Comparison of ENCODE assay signal across 11 cellular contexts in genomic region chrX:8724176-8724757, GRCh38. TPM values are rescaled to one million over a fixed set of nuclear protein-coding genes. Genes with fewer than 3 reads are reported as not detected.
DNase-seq lines count a peak whose midpoint lies in the region; ATAC-seq and TF ChIP-seq lines count a peak whose summit lies in the region.
"Had no signal": no experiment of that assay in that cellular context is flagged by ENCODE, and none has a peak within 500 bp of the region (broad histone marks: within the 10 kb centered on the region; RNA-seq: fewer than 3 reads in every experiment).

No MANE protein-coding gene starts in this region.

- H4K20me1 ChIP-seq in PC-3 (ENCODE audit: low read length), result no peaks in the 10 kb centered on the region

- H3K9me3 ChIP-seq in PC-3 (ENCODE audit: low read length), result no peaks in the 10 kb centered on the region
- no peaks in the 10 kb centered on the region for H3K9me3 ChIP-seq in iPS-20b (ENCODE audit: insufficient read depth, low read depth, low read length)

- no peak overlapping the region for H3K4me2 ChIP-seq in PC-3 (ENCODE audit: low read length)

- no peaks in the 10 kb centered on the region for H3K9me2 ChIP-seq in PC-3 (replicated peaks; ENCODE audit: low read length)

- DNase-seq in CMK (ENCODE audit: low read depth), result peak; percentile 25
- no peak for DNase-seq in PC-3
- DNase-seq in GM10266 (ENCODE audit: extremely low spot score), result no peak
- DNase-seq in activated effector memory CD4-positive, alpha-beta T cell treated with anti-CD3 and anti-CD28 coated beads, Interleukin-2, amount 50 U/mL, for 16 hours, result no peak
- no peak for DNase-seq in islet precursor cell
- DNase-seq: DMS153, naive B cell, NCI-H1436 treated with DMSO at 0.1 percent for 48 hours had no signal

- H2AFZ ChIP-seq in PC-3 (ENCODE audit: low read length), result no peak overlapping the region

- H3K79me2 ChIP-seq in PC-3 (ENCODE audit: low read length), result no peaks in the 10 kb centered on the region

- no peaks in the 10 kb centered on the region for H3K36me3 ChIP-seq in PC-3 (ENCODE audit: low read depth, low read length)
- peaks cover 26% of the 10 kb centered on the region; the same call in 1 of the 2 replicates for H3K36me3 ChIP-seq in iPS-20b (ENCODE audit: insufficient read depth, low read depth, low read length)

- ATAC-seq in GM19463 (IDR thresholded peaks at IDR 0.05; ENCODE audit: unreplicated experiment), result peak; percentile 69
- no peak; the same call in 1 of the 2 replicates for ATAC-seq in PC-3
- ATAC-seq in GM21723 (IDR thresholded peaks at IDR 0.05; ENCODE audit: unreplicated experiment), result no peak

- peaks cover 8% of the 10 kb centered on the region for H3K4me1 ChIP-seq in PC-3 (ENCODE audit: insufficient read depth, low read length)
- H3K4me1 ChIP-seq in iPS-20b (ENCODE audit: insufficient read depth, low read length), result peaks cover 41% of the 10 kb centered on the region

- intact Hi-C loops in PC-3 (cut with micrococcal nuclease), result no loop called here

- H3K27me3 ChIP-seq in PC-3 (ENCODE audit: low read length), result no peaks in the 10 kb centered on the region
- peaks cover 18% of the 10 kb centered on the region; the same call in 1 of the 2 replicates for H3K27me3 ChIP-seq in iPS-20b (ENCODE audit: insufficient read depth, low read length)

- H3F3A ChIP-seq in PC-3 (ENCODE audit: low read length, unreplicated experiment), result no peaks in the 10 kb centered on the region

- POLR2A ChIA-PET in PC-3 (lab: Charles Lee; ENCODE audit: unreplicated experiment), result no interaction called here

- no peak overlapping the region for H3K27ac ChIP-seq in PC-3 (ENCODE audit: low read length)
- H3K27ac ChIP-seq in iPS-20b (ENCODE audit: low read length), result no peak overlapping the region

- no TSS peak for BruUV-seq in PC-3 (replicated peaks; lab: Mats Ljungman, UMichigan)

- H3K9ac ChIP-seq in PC-3 (ENCODE audit: low read length) (no peak overlapping the region), iPS-20b (ENCODE audit: low read depth, low read length) (peak overlapping the region; percentile 53; the same call in 1 of the 2 replicates)

- TF ChIP-seq CTCF in PC-3 (conservative IDR thresholded peaks at IDR 0.05; ENCODE audit: low read depth, low read length) (peak; percentile 47), GM10266 (IDR thresholded peaks at IDR 0.05; ENCODE audit: control insufficient read depth, insufficient read depth, low read depth, missing control alignments) (no peak)

- H3K4me3 ChIP-seq in PC-3 (ENCODE audit: low read length) (no peak overlapping the region), iPS-20b (ENCODE audit: low read length) (peak overlapping the region; percentile 37; the same call in 1 of the 2 replicates)

- CTCF ChIA-PET in PC-3 (lab: Charles Lee), result no interaction called here

RNA-seq across cellular contexts. Expression of gene ANOS1, which starts 7.7 kb away (rescaled TPM):
- total RNA-seq in PC-3 (2014; rRNA removed), result 1.8 and 3.5 TPM in 2 replicates
